15 cellular contexts compared by ENCODE assay signal in genomic region chr16:27994686-27995085, GRCh38.
DNase-seq lines count a peak whose midpoint lies in the region; ATAC-seq, FAIRE-seq and TF ChIP-seq lines count a peak whose summit lies in the region.
"Had no signal": no experiment of that assay in that cellular context is flagged by ENCODE, and none has a peak within 500 bp of the region (broad histone marks: within the 10 kb centered on the region; RNA-seq: fewer than 3 reads in every experiment).

No MANE protein-coding gene starts in this region.

- H3K27ac ChIP-seq in kidney (ENCODE audit: low read depth in 2 of 2, low read length in 2 of 2) (no peak overlapping the region), gastroesophageal sphincter (no peak overlapping the region)
- H3K27ac ChIP-seq: A549, C4-2B had no signal

- no peak overlapping the region for H3K9ac ChIP-seq in kidney (ENCODE audit: low read length in 2 of 2)

- no peaks in the 10 kb centered on the region for H3K27me3 Mint-ChIP-seq in activated naive CD8-positive, alpha-beta T cell
- no peaks in the 10 kb centered on the region for H3K27me3 Mint-ChIP-seq in activated naive CD8-positive, alpha-beta T cell treated with anti-CD3 and anti-CD28 coated beads, Interleukin-2, amount 50 U/mL, for 24 hours
- no peaks in the 10 kb centered on the region for H3K27me3 Mint-ChIP-seq in T-helper 17 cell
- H3K27me3 Mint-ChIP-seq: CD4-positive, alpha-beta memory T cell had no signal

- H3K9me3 Mint-ChIP-seq in activated naive CD8-positive, alpha-beta T cell (ENCODE audit: low read depth) = peaks cover 5% of the 10 kb centered on the region
- H3K9me3 Mint-ChIP-seq in activated naive CD8-positive, alpha-beta T cell treated with anti-CD3 and anti-CD28 coated beads, Interleukin-2, amount 50 U/mL, for 24 hours = peaks cover 5% of the 10 kb centered on the region

- H3K4me3 Mint-ChIP-seq in activated naive CD8-positive, alpha-beta T cell = peak overlapping the region; percentile 12
- H3K4me3 Mint-ChIP-seq in activated naive CD8-positive, alpha-beta T cell treated with anti-CD3 and anti-CD28 coated beads, Interleukin-2, amount 50 U/mL, for 24 hours = no peak overlapping the region
- peak overlapping the region; percentile 34 for H3K4me3 Mint-ChIP-seq in T-helper 17 cell
- H3K4me3 Mint-ChIP-seq: H9 had no signal

- no peak for TF ChIP-seq POLR2A in gastroesophageal sphincter (IDR thresholded peaks at IDR 0.05)

- H3K4me3 ChIP-seq in kidney (ENCODE audit: low read length in 2 of 2) (no peak overlapping the region), gastroesophageal sphincter (no peak overlapping the region)
- H3K4me3 ChIP-seq: A549 had no signal

- intact Hi-C loops in kidney (cut with DNase I) = no loop called here

- WGBS in gastroesophageal sphincter (ENCODE audit: low coverage in 1 of 2), 2 donors = 36% methylated on average over 4 of the region's 4 CpGs; no CpG with 5 or more reads in 1 of the 2 donors

- no peak for DNase-seq in activated naive CD8-positive, alpha-beta T cell treated with anti-CD3 and anti-CD28 coated beads, Interleukin-2, amount 50 U/mL, for 24 hours
- no peak for DNase-seq in T-helper 17 cell
- DNase-seq in kidney = peak; percentile 3
- DNase-seq: BE2C, DMS79, GOT3, H9 had no signal

- H3K4me1 Mint-ChIP-seq in activated naive CD8-positive, alpha-beta T cell (ENCODE audit: low read depth) = peaks cover 12% of the 10 kb centered on the region
- peaks cover 12% of the 10 kb centered on the region for H3K4me1 Mint-ChIP-seq in activated naive CD8-positive, alpha-beta T cell treated with anti-CD3 and anti-CD28 coated beads, Interleukin-2, amount 50 U/mL, for 24 hours
- peaks cover 16% of the 10 kb centered on the region for H3K4me1 Mint-ChIP-seq in T-helper 17 cell
- H3K4me1 Mint-ChIP-seq: H9 had no signal

- H3K36me3 Mint-ChIP-seq in activated naive CD8-positive, alpha-beta T cell = peaks cover 4% of the 10 kb centered on the region
- H3K36me3 Mint-ChIP-seq in activated naive CD8-positive, alpha-beta T cell treated with anti-CD3 and anti-CD28 coated beads, Interleukin-2, amount 50 U/mL, for 24 hours (ENCODE audit: low read depth) = no peaks in the 10 kb centered on the region
- H3K36me3 Mint-ChIP-seq in T-helper 17 cell (ENCODE audit: low read depth) = no peaks in the 10 kb centered on the region
- H3K36me3 Mint-ChIP-seq: CD4-positive, alpha-beta memory T cell had no signal

- TF ChIP-seq CTCF in kidney (IDR thresholded peaks at IDR 0.05; ENCODE audit: borderline replicate concordance, extremely low read depth, insufficient read depth) = no peak
- TF ChIP-seq CTCF in gastroesophageal sphincter (IDR thresholded peaks at IDR 0.05) = no peak

- ATAC-seq in activated naive CD8-positive, alpha-beta T cell treated with anti-CD3 and anti-CD28 coated beads, Interleukin-2, amount 50 U/mL, for 24 hours = no peak
- ATAC-seq in T-helper 17 cell (no peak), GM18520 (IDR thresholded peaks at IDR 0.05; ENCODE audit: unreplicated experiment) (no peak), gastroesophageal sphincter (no peak)
- ATAC-seq: A549 had no signal

- no peak for TF ChIP-seq EP300 in gastroesophageal sphincter (IDR thresholded peaks at IDR 0.05)

- no peaks in the 10 kb centered on the region for H3K27me3 ChIP-seq in gastroesophageal sphincter
- H3K27me3 ChIP-seq: BE2C had no signal

- FAIRE-seq in kidney (lab: Jason Lieb, UNC) = no peak
- FAIRE-seq: A549, GM12892, GM19239 had no signal

- no peak overlapping the region for H3K27ac Mint-ChIP-seq in activated naive CD8-positive, alpha-beta T cell
- no peak overlapping the region for H3K27ac Mint-ChIP-seq in activated naive CD8-positive, alpha-beta T cell treated with anti-CD3 and anti-CD28 coated beads, Interleukin-2, amount 50 U/mL, for 24 hours
- no peak overlapping the region for H3K27ac Mint-ChIP-seq in T-helper 17 cell
- H3K27ac Mint-ChIP-seq: H9 had no signal

- H3K9me3 ChIP-seq in T-helper 17 cell (ENCODE audit: control insufficient read depth, low read length, poor library complexity, severe bottlenecking) (no peaks in the 10 kb centered on the region), kidney (ENCODE audit: control insufficient read depth in 1 of 2, low read length in 2 of 2) (no peaks in the 10 kb centered on the region), gastroesophageal sphincter (peaks cover 0 to 14% (median 0%) of the 10 kb centered on the region in 3 donors)
- H3K9me3 ChIP-seq: A549, BE2C had no signal

- no peaks in the 10 kb centered on the region for H3K36me3 ChIP-seq in kidney (ENCODE audit: control insufficient read depth in 1 of 2, insufficient read depth in 2 of 2, low read length in 2 of 2)
- no peaks in the 10 kb centered on the region for H3K36me3 ChIP-seq in gastroesophageal sphincter
- H3K36me3 ChIP-seq: BE2C had no signal

- no peaks in the 10 kb centered on the region for H3K4me1 ChIP-seq in kidney (ENCODE audit: control insufficient read depth in 1 of 2, insufficient read depth in 1 of 2, low read depth in 1 of 2, low read length in 2 of 2)
- H3K4me1 ChIP-seq in gastroesophageal sphincter = no peaks in the 10 kb centered on the region
- H3K4me1 ChIP-seq: A549, BE2C had no signal
